ENCODE assay signal across 28 cellular contexts in the genomic region with DNA sequence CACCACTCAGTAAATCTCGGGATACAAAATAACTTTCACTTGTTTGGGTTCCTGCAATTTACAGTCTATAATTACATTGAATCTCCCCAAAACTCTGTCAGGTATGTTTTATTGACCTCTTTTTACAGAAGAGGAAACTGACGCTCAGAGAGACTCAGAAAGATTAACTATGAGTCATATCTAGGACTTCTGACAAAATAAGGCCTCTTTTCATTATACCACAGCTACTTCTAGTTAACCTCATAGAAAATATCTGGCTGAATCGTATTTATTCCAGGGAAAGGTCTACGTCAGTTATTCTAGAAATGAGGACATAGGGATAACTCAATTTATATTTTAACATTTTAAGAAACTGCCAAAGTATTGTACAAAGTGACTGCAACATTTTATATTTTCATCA.
"Had no signal": no experiment of that assay in that cellular context is flagged by ENCODE, and none has a peak within 500 bp of the region (broad histone marks: within the 10 kb centered on the region; RNA-seq: fewer than 3 reads in every experiment).

No MANE protein-coding gene starts in this region.

- DNase-seq: activated CD4-positive, alpha-beta T cell treated with anti-CD3 and anti-CD28 coated beads for 1 hour; activated CD4-positive, alpha-beta T cell treated with anti-CD3 and anti-CD28 coated beads for 4 hours; activated CD4-positive, alpha-beta T cell treated with anti-CD3 and anti-CD28 coated beads, Interleukin-2, amount 50 U/mL, for 1 hour; activated CD4-positive, alpha-beta T cell treated with anti-CD3 and anti-CD28 coated beads, Interleukin-2, amount 50 U/mL, for 48 hours; activated CD8-positive, alpha-beta memory T cell treated with anti-CD3 and anti-CD28 coated beads, Interleukin-2, amount 10 ng/mL, durations not matched to agents 7 days and 5 days; activated CD8-positive, alpha-beta memory T cell treated with anti-CD3 and anti-CD28 coated beads, Interleukin-2, amount 50 U/mL, for 4 hours; activated CD8-positive, alpha-beta T cell treated with anti-CD3 and anti-CD28 coated beads, Interleukin-2, amount 10 ng/mL, durations not matched to agents 7 days and 5 days; activated gamma-delta T cell; activated naive CD4-positive, alpha-beta T cell; activated naive CD4-positive, alpha-beta T cell treated with anti-CD3 and anti-CD28 coated beads, Interleukin-2, amount 10 ng/mL, durations not matched to agents 7 days and 5 days; activated naive CD8-positive, alpha-beta T cell treated with anti-CD3 and anti-CD28 coated beads, Interleukin-2, amount 10 ng/mL, durations not matched to agents 7 days and 5 days; activated T-cell treated with anti-CD3 and anti-CD28 coated beads, Interleukin-2, amount 50 U/mL, for 1 hour; central memory CD4-positive, alpha-beta T cell; cerebellar nuclear complex; colonic mucosa; effector CD8-positive, alpha-beta T cell; esophagus squamous epithelium; foreskin melanocyte; head of caudate nucleus; hippocampal formation had no signal

- H3K27ac Mint-ChIP-seq: activated CD8-positive, alpha-beta memory T cell treated with anti-CD3 and anti-CD28 coated beads, Interleukin-2, amount 10 ng/mL, durations not matched to agents 7 days and 5 days; activated CD8-positive, alpha-beta T cell treated with anti-CD3 and anti-CD28 coated beads, Interleukin-2, amount 10 ng/mL, durations not matched to agents 7 days and 5 days; activated naive CD4-positive, alpha-beta T cell treated with anti-CD3 and anti-CD28 coated beads, Interleukin-2, amount 10 ng/mL, durations not matched to agents 7 days and 5 days; activated naive CD4-positive, alpha-beta T cell treated with anti-CD3 and anti-CD28 coated beads, Interleukin-2, amount 50 U/mL, for 72 hours; activated naive CD8-positive, alpha-beta T cell treated with anti-CD3 and anti-CD28 coated beads, Interleukin-2, amount 10 ng/mL, durations not matched to agents 7 days and 5 days; brain; WTC11 had no signal

- H3K36me3 ChIP-seq: ascending aorta, breast epithelium, cardiac muscle cell, colonic mucosa, esophagus squamous epithelium had no signal

- H3K36me3 Mint-ChIP-seq: activated CD8-positive, alpha-beta memory T cell treated with anti-CD3 and anti-CD28 coated beads, Interleukin-2, amount 10 ng/mL, durations not matched to agents 7 days and 5 days; activated naive CD4-positive, alpha-beta T cell treated with anti-CD3 and anti-CD28 coated beads, Interleukin-2, amount 10 ng/mL, durations not matched to agents 7 days and 5 days; activated naive CD4-positive, alpha-beta T cell treated with anti-CD3 and anti-CD28 coated beads, Interleukin-2, amount 50 U/mL, for 72 hours; activated naive CD8-positive, alpha-beta T cell treated with anti-CD3 and anti-CD28 coated beads, Interleukin-2, amount 10 ng/mL, durations not matched to agents 7 days and 5 days; brain; WTC11 had no signal

- H3K27ac ChIP-seq: ascending aorta, breast epithelium, cardiac muscle cell, colonic mucosa, epithelial cell of prostate, esophagus squamous epithelium, VCaP had no signal

- H3K9me3 ChIP-seq: ascending aorta, breast epithelium, colonic mucosa, esophagus squamous epithelium had no signal

- H3K4me3 ChIP-seq: ascending aorta, breast epithelium, cardiac muscle cell, colonic mucosa, esophagus squamous epithelium had no signal

- H3K27me3 ChIP-seq: ascending aorta, breast epithelium, cardiac muscle cell, colonic mucosa, esophagus squamous epithelium had no signal

- H3K27me3 Mint-ChIP-seq: activated naive CD4-positive, alpha-beta T cell treated with anti-CD3 and anti-CD28 coated beads, Interleukin-2, amount 10 ng/mL, durations not matched to agents 7 days and 5 days; brain had no signal

- H3K4me3 Mint-ChIP-seq: activated CD8-positive, alpha-beta memory T cell treated with anti-CD3 and anti-CD28 coated beads, Interleukin-2, amount 10 ng/mL, durations not matched to agents 7 days and 5 days; activated CD8-positive, alpha-beta T cell treated with anti-CD3 and anti-CD28 coated beads, Interleukin-2, amount 10 ng/mL, durations not matched to agents 7 days and 5 days; activated naive CD4-positive, alpha-beta T cell treated with anti-CD3 and anti-CD28 coated beads, Interleukin-2, amount 10 ng/mL, durations not matched to agents 7 days and 5 days; activated naive CD8-positive, alpha-beta T cell treated with anti-CD3 and anti-CD28 coated beads, Interleukin-2, amount 10 ng/mL, durations not matched to agents 7 days and 5 days; brain; WTC11 had no signal

- H3K4me1 ChIP-seq: ascending aorta, breast epithelium, colonic mucosa, esophagus squamous epithelium had no signal

- H3K4me1 Mint-ChIP-seq: activated CD8-positive, alpha-beta memory T cell treated with anti-CD3 and anti-CD28 coated beads, Interleukin-2, amount 10 ng/mL, durations not matched to agents 7 days and 5 days; activated naive CD4-positive, alpha-beta T cell treated with anti-CD3 and anti-CD28 coated beads, Interleukin-2, amount 10 ng/mL, durations not matched to agents 7 days and 5 days; activated naive CD8-positive, alpha-beta T cell treated with anti-CD3 and anti-CD28 coated beads, Interleukin-2, amount 10 ng/mL, durations not matched to agents 7 days and 5 days; brain had no signal

- H3K9me3 Mint-ChIP-seq: activated naive CD4-positive, alpha-beta T cell treated with anti-CD3 and anti-CD28 coated beads, Interleukin-2, amount 10 ng/mL, durations not matched to agents 7 days and 5 days; activated naive CD4-positive, alpha-beta T cell treated with anti-CD3 and anti-CD28 coated beads, Interleukin-2, amount 50 U/mL, for 72 hours; activated naive CD8-positive, alpha-beta T cell treated with anti-CD3 and anti-CD28 coated beads, Interleukin-2, amount 10 ng/mL, durations not matched to agents 7 days and 5 days; WTC11 had no signal
